ENCODE assay signal across 1 cellular context in the genomic region with DNA sequence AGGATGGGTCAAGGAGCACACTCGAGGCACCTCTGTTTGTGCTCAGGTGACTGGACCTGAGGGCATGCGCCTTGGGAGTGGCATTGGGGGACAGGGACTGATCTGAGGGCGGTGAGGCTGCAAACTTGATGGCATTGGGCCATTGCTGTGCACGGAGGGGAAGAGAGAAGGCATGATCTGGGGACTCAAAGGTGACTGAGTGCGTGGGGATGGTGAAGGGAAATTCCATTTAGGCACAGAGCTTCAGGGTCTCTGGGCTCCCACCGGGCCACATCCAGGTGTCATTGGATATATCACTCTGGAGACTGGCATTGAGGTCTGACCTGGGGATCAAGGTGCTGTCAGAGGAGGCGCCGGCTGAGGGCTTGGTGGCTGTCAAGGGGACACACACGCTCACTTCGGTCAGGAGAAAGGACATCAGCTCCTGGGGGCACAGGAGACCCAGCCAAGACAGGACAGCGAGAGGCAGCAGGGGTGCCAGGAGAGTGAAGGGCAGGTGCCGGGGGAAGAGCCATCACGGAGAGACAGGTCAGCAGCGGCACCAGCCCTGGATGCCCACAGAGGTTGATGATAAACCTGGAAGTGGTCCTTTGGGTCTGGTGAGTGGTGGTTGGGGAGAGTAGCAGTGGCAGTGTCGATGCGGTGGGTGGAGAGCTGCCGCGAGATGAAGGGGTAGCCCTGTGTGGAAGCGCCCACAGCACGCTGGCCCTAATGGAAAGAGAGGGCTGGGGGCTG.
TF ChIP-seq lines count a peak whose summit lies in the region.

No MANE protein-coding gene starts in this region.

TF ChIP-seq in H1, 55 proteins besides CTCF, POLR2A, EP300 and RAD21:
- TF ChIP-seq CTBP2 (IDR thresholded peaks at IDR 0.05; ENCODE audit: borderline replicate concordance, insufficient read depth, insufficient read length, low read length) = no peak
- TF ChIP-seq BRCA1 (IDR thresholded peaks at IDR 0.05; ENCODE audit: low read depth, low read length) = no peak
- TF ChIP-seq TEAD4 (IDR thresholded peaks at IDR 0.05; ENCODE audit: low read depth, low read length) = no peak
- no peak for TF ChIP-seq KDM4A (IDR thresholded peaks at IDR 0.05; ENCODE audit: low read depth, low read length, severe bottlenecking)
- no peak for TF ChIP-seq GABPA (IDR thresholded peaks at IDR 0.05; ENCODE audit: borderline replicate concordance, insufficient read depth, low read length)
- TF ChIP-seq YY1 (IDR thresholded peaks at IDR 0.05; ENCODE audit: low read depth, low read length) = no peak
- no peak for TF ChIP-seq HDAC6 (IDR thresholded peaks at IDR 0.05; ENCODE audit: low read depth, low read length)
- TF ChIP-seq ZNF274 (IDR thresholded peaks at IDR 0.05; ENCODE audit: borderline replicate concordance, extremely low read depth, low read length) = no peak
- TF ChIP-seq, protein P1, sequence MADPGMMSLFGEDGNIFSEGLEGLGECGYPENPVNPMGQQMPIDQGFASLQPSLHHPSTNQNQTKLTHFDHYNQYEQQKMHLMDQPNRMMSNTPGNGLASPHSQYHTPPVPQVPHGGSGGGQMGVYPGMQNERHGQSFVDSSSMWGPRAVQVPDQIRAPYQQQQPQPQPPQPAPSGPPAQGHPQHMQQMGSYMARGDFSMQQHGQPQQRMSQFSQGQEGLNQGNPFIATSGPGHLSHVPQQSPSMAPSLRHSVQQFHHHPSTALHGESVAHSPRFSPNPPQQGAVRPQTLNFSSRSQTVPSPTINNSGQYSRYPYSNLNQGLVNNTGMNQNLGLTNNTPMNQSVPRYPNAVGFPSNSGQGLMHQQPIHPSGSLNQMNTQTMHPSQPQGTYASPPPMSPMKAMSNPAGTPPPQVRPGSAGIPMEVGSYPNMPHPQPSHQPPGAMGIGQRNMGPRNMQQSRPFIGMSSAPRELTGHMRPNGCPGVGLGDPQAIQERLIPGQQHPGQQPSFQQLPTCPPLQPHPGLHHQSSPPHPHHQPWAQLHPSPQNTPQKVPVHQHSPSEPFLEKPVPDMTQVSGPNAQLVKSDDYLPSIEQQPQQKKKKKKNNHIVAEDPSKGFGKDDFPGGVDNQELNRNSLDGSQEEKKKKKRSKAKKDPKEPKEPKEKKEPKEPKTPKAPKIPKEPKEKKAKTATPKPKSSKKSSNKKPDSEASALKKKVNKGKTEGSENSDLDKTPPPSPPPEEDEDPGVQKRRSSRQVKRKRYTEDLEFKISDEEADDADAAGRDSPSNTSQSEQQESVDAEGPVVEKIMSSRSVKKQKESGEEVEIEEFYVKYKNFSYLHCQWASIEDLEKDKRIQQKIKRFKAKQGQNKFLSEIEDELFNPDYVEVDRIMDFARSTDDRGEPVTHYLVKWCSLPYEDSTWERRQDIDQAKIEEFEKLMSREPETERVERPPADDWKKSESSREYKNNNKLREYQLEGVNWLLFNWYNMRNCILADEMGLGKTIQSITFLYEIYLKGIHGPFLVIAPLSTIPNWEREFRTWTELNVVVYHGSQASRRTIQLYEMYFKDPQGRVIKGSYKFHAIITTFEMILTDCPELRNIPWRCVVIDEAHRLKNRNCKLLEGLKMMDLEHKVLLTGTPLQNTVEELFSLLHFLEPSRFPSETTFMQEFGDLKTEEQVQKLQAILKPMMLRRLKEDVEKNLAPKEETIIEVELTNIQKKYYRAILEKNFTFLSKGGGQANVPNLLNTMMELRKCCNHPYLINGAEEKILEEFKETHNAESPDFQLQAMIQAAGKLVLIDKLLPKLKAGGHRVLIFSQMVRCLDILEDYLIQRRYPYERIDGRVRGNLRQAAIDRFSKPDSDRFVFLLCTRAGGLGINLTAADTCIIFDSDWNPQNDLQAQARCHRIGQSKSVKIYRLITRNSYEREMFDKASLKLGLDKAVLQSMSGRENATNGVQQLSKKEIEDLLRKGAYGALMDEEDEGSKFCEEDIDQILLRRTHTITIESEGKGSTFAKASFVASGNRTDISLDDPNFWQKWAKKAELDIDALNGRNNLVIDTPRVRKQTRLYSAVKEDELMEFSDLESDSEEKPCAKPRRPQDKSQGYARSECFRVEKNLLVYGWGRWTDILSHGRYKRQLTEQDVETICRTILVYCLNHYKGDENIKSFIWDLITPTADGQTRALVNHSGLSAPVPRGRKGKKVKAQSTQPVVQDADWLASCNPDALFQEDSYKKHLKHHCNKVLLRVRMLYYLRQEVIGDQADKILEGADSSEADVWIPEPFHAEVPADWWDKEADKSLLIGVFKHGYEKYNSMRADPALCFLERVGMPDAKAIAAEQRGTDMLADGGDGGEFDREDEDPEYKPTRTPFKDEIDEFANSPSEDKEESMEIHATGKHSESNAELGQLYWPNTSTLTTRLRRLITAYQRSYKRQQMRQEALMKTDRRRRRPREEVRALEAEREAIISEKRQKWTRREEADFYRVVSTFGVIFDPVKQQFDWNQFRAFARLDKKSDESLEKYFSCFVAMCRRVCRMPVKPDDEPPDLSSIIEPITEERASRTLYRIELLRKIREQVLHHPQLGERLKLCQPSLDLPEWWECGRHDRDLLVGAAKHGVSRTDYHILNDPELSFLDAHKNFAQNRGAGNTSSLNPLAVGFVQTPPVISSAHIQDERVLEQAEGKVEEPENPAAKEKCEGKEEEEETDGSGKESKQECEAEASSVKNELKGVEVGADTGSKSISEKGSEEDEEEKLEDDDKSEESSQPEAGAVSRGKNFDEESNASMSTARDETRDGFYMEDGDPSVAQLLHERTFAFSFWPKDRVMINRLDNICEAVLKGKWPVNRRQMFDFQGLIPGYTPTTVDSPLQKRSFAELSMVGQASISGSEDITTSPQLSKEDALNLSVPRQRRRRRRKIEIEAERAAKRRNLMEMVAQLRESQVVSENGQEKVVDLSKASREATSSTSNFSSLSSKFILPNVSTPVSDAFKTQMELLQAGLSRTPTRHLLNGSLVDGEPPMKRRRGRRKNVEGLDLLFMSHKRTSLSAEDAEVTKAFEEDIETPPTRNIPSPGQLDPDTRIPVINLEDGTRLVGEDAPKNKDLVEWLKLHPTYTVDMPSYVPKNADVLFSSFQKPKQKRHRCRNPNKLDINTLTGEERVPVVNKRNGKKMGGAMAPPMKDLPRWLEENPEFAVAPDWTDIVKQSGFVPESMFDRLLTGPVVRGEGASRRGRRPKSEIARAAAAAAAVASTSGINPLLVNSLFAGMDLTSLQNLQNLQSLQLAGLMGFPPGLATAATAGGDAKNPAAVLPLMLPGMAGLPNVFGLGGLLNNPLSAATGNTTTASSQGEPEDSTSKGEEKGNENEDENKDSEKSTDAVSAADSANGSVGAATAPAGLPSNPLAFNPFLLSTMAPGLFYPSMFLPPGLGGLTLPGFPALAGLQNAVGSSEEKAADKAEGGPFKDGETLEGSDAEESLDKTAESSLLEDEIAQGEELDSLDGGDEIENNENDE (IDR thresholded peaks at IDR 0.05; ENCODE audit: insufficient replicate concordance, low read length) = no peak
- TF ChIP-seq HDAC2 (IDR thresholded peaks at IDR 0.05; ENCODE audit: borderline replicate concordance in 1 of 2, low read depth in 2 of 2, low read length in 2 of 2) = no peak
- no peak for TF ChIP-seq SP1 (IDR thresholded peaks at IDR 0.05; ENCODE audit: low read depth, low read length)
- TF ChIP-seq CHD2 (IDR thresholded peaks at IDR 0.05; ENCODE audit: low read length) = no peak
- no peak for TF ChIP-seq KDM1A (IDR thresholded peaks at IDR 0.05; ENCODE audit: borderline replicate concordance, low read length)
- no peak for TF ChIP-seq RXRA (IDR thresholded peaks at IDR 0.05; ENCODE audit: insufficient read depth, low read depth, low read length)
- no peak for TF ChIP-seq NANOG (IDR thresholded peaks at IDR 0.05; ENCODE audit: insufficient read depth, low read depth, low read length, poor library complexity, severe bottlenecking)
- no peak for TF ChIP-seq SIN3A (conservative IDR thresholded peaks at IDR 0.05 in 1 of 2, IDR thresholded peaks at IDR 0.05 in 1 of 2; ENCODE audit: low read depth in 1 of 2, low read length in 2 of 2)
- TF ChIP-seq GTF2F1 (IDR thresholded peaks at IDR 0.05; ENCODE audit: borderline replicate concordance, low read depth, low read length) = no peak
